Comparison of ENCODE assay signal across 10 cellular contexts in the genomic region with DNA sequence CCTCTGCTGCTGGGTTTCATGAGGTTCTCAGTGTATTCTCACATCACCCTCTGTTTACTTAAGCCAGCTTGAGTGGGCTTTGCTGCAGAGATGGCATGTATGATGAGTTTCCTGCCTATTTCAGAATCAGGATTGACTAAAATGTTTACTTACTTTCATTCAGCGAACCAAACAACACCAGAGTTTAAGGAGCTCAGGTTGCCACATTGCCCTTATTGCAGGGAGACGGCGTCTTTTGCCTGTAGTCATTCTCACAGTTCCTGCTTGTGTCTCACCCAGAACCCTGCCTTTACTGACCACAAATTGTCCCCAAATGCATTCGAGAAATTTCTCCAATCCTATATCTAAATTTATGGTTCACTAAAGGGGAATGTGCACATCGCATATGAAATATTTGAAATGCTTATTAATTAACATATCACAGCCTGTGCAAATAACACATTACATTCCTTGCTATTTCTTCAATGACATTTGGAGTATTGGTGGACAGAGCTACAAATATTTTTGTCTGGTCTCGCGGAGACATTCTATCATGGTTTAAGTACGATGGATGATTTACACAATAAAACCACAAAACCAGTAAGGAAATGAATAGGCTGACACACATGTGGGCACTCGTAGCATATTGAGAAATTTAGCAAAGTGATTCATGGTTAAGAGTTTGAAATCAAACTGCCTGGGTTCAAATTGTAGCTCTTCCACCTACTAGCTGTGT.
DNase-seq lines count a peak whose midpoint lies in the region; ATAC-seq and TF ChIP-seq lines count a peak whose summit lies in the region.
"Had no signal": no experiment of that assay in that cellular context is flagged by ENCODE, and none has a peak within 500 bp of the region (broad histone marks: within the 10 kb centered on the region; RNA-seq: fewer than 3 reads in every experiment).

No MANE protein-coding gene starts in this region.

- TF ChIP-seq CTCF in AG09309 (IDR thresholded peaks at IDR 0.05; ENCODE audit: control insufficient read depth, insufficient read depth, low read depth, low read length, missing control alignments) (no peak), foreskin keratinocyte (conservative IDR thresholded peaks at IDR 0.05) (peak; percentile 24)

- no peak overlapping the region for H3K4me3 ChIP-seq in AG09309 (ENCODE audit: control insufficient read depth, low read depth, low read length)
- H3K4me3 ChIP-seq: thyroid gland had no signal

- H3K27me3 ChIP-seq in foreskin keratinocyte, result no peaks in the 10 kb centered on the region
- H3K27me3 ChIP-seq: thyroid gland had no signal

- peak; percentile 32 for ATAC-seq in foreskin keratinocyte

- H3K4me1 ChIP-seq in foreskin keratinocyte, result peaks cover 13% of the 10 kb centered on the region

- DNase-seq in AG09309 (ENCODE audit: low read depth), result peak; percentile 81
- peak; percentile 64 for DNase-seq in GM04504 (ENCODE audit: low read depth)
- DNase-seq in activated T-cell treated with anti-CD3 and anti-CD28 coated beads, Interleukin-2, amount 50 U/mL, for 48 hours, result peak; percentile 32 to 47
- peak; percentile 89 to 90 for DNase-seq in foreskin keratinocyte
- DNase-seq in midbrain (lab: John Stamatoyannopoulos, UW), result no peak
- no peak for DNase-seq in HT-29 (ENCODE audit: low spot score)
- DNase-seq in NCI-H526 (lab: John Stamatoyannopoulos, UW), result no peak
- no peak for DNase-seq in stimulated activated CD4-positive, alpha-beta T cell treated with anti-CD3 and anti-CD28 coated beads, Interleukin-12 subunit alpha, Interleukin-12 subunit beta, amount 100 ng/mL, for 4 hours
- DNase-seq: DND-41, thyroid gland had no signal

- peak overlapping the region; percentile 2 for H3K27ac ChIP-seq in foreskin keratinocyte
- H3K27ac ChIP-seq: thyroid gland had no signal

Comparison
In these comparisons a context has a peak if more than half of its experiments do, and no peak if none do; other contexts are left out.
1. DNase-seq: peak in AG09309 (single experiment), GM04504 (single experiment), activated T-cell treated with anti-CD3 and anti-CD28 coated beads, Interleukin-2, amount 50 U/mL, for 48 hours (2 of 2) and foreskin keratinocyte (2 of 2); none in midbrain (single experiment), HT-29 (single experiment), NCI-H526 (0 of 2) and stimulated activated CD4-positive, alpha-beta T cell treated with anti-CD3 and anti-CD28 coated beads, Interleukin-12 subunit alpha, Interleukin-12 subunit beta, amount 100 ng/mL, for 4 hours (single experiment).